Comparison of ENCODE assay signal across 22 cellular contexts in the genomic region with DNA sequence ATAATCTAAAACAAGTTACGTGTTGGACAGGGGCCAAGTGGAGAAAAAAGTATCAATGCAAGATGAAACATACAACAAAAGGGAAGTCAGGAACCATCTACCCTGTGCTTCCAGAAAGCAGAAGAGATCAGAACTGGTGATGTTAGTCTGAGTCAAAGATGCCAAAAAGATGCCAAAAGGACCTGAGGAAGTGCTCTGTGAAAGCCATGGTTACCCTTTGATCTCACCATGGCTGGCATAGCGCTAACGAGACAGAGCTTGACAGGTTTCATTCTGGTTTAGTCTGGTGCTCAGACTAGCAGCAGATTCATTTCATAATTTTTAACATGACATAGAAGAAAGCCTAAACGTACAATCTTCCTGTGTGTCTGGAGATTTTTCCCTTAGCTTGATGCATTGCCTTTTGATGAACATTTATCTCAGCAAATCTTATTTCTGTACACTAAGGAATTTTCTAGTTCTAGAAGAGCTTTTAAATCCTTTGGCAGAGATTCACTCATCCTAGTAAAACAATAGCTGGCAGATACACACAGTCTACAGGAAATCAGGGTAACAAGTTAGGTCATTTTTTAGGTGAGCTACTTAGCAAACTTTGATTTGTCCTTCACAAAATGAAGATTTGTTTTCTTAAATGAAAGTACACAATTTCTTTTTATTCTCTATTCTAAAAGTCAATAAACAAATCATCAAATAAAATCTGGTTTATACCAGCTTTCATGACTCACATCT.
DNase-seq lines count a peak whose midpoint lies in the region; ATAC-seq and TF ChIP-seq lines count a peak whose summit lies in the region.
"Had no signal": no experiment of that assay in that cellular context is flagged by ENCODE, and none has a peak within 500 bp of the region (broad histone marks: within the 10 kb centered on the region; RNA-seq: fewer than 3 reads in every experiment).

No MANE protein-coding gene starts in this region.

- no peaks in the 10 kb centered on the region for H3K27me3 Mint-ChIP-seq in mesothelial cell of epicardium (ENCODE audit: low read depth)
- peaks cover 12% of the 10 kb centered on the region for H3K27me3 Mint-ChIP-seq in activated CD8-positive, alpha-beta T cell treated with anti-CD3 and anti-CD28 coated beads, Interleukin-2, amount 10 ng/mL, durations not matched to agents 7 days and 5 days (ENCODE audit: low read depth)

- H3K36me3 ChIP-seq in GM23248 (ENCODE audit: low read depth) (no peaks in the 10 kb centered on the region), neuronal stem cell (replicated peaks in 1 of 2; ENCODE audit: control insufficient read depth in 2 of 2, insufficient read depth in 2 of 2, low read length in 2 of 2) (no peaks in the 10 kb centered on the region)
- H3K36me3 ChIP-seq: adrenal gland, WERI-Rb-1 had no signal

- H3K4ac ChIP-seq in neuronal stem cell (ENCODE audit: low read length): no peak overlapping the region

- peak overlapping the region; percentile 85 for H3K27ac Mint-ChIP-seq in mesothelial cell of epicardium
- no peak overlapping the region for H3K27ac Mint-ChIP-seq in activated CD8-positive, alpha-beta T cell treated with anti-CD3 and anti-CD28 coated beads, Interleukin-2, amount 10 ng/mL, durations not matched to agents 7 days and 5 days
- H3K27ac Mint-ChIP-seq: CD8-positive, alpha-beta memory T cell; T-helper 17 cell had no signal

- peaks cover 30% of the 10 kb centered on the region for H3K4me1 Mint-ChIP-seq in mesothelial cell of epicardium
- H3K4me1 Mint-ChIP-seq in activated CD8-positive, alpha-beta T cell treated with anti-CD3 and anti-CD28 coated beads, Interleukin-2, amount 10 ng/mL, durations not matched to agents 7 days and 5 days (ENCODE audit: low read depth): no peaks in the 10 kb centered on the region
- H3K4me1 Mint-ChIP-seq: CD8-positive, alpha-beta memory T cell; T-helper 17 cell had no signal

- no peak overlapping the region for H3K4me3 Mint-ChIP-seq in mesothelial cell of epicardium
- no peak overlapping the region for H3K4me3 Mint-ChIP-seq in activated CD8-positive, alpha-beta T cell treated with anti-CD3 and anti-CD28 coated beads, Interleukin-2, amount 10 ng/mL, durations not matched to agents 7 days and 5 days
- H3K4me3 Mint-ChIP-seq: CD8-positive, alpha-beta memory T cell; T-helper 17 cell had no signal

- H3K27me3 ChIP-seq in GM23248 (replicated peaks; ENCODE audit: insufficient read depth) (no peaks in the 10 kb centered on the region), neuronal stem cell (ENCODE audit: control insufficient read depth in 3 of 3, insufficient read depth in 3 of 3, low read depth in 1 of 3, low read length in 3 of 3) (no peaks in the 10 kb centered on the region)
- H3K27me3 ChIP-seq: adrenal gland had no signal

- no peaks in the 10 kb centered on the region for H4K20me1 ChIP-seq in GM23248 (ENCODE audit: insufficient read depth)

- H3K9ac ChIP-seq in GM23248: no peak overlapping the region
- no peak overlapping the region for H3K9ac ChIP-seq in neuronal stem cell (ENCODE audit: low read depth, low read length, poor library complexity)

- H2AK5ac ChIP-seq in neuronal stem cell (ENCODE audit: low read depth, low read length): no peak overlapping the region

- no peak overlapping the region for H2BK120ac ChIP-seq in neuronal stem cell (ENCODE audit: low read depth, low read length)

- CTCF ChIA-PET in activated CD8-positive, alpha-beta T cell treated with anti-CD3 and anti-CD28 coated beads, Interleukin-2, amount 10 ng/mL, durations not matched to agents 7 days and 5 days (lab: Charles Lee): no interaction called here

- peak; percentile 10 for DNase-seq in GM23248
- DNase-seq in LHCN-M2 (ENCODE audit: low read depth): peak; percentile 59
- DNase-seq in dedifferentiated amniotic fluid mesenchymal stem cell (ENCODE audit: extremely low spot score): peak; percentile 15
- DNase-seq in mesothelial cell of epicardium (ENCODE audit: low spot score in 2 of 2, unreplicated experiment in 2 of 2): no peak
- DNase-seq in activated CD8-positive, alpha-beta T cell treated with anti-CD3 and anti-CD28 coated beads, Interleukin-2, amount 10 ng/mL, durations not matched to agents 7 days and 5 days: no peak
- DNase-seq in neuronal stem cell (ENCODE audit: low spot score): no peak
- no peak for DNase-seq in NCI-H524 (lab: John Stamatoyannopoulos, UW)
- DNase-seq: activated effector memory CD4-positive, alpha-beta T cell treated with anti-CD3 and anti-CD28 coated beads, Interleukin-2, amount 50 U/mL, for 16 hours; adrenal gland; AML-193; CD8-positive, alpha-beta memory T cell; central memory CD4-positive, alpha-beta T cell; effector CD4-positive, alpha-beta T cell; NCI-H1436; NCI-H2171 treated with DMSO at 0.1 percent for 48 hours; SHP77; substantia nigra; T-helper 17 cell; WERI-Rb-1 had no signal

- no peaks in the 10 kb centered on the region for H3F3A ChIP-seq in GM23248 (ENCODE audit: insufficient read depth)

- H4K8ac ChIP-seq in neuronal stem cell (ENCODE audit: low read depth, low read length): no peak overlapping the region

- in situ Hi-C loops in GM23248 (cut with MboI): no loop called here

- no peak overlapping the region for H3K23ac ChIP-seq in neuronal stem cell (ENCODE audit: low read depth, low read length, poor library complexity)

- no peak for ATAC-seq in HG03432 (IDR thresholded peaks at IDR 0.05; ENCODE audit: unreplicated experiment)
- ATAC-seq in activated CD8-positive, alpha-beta T cell treated with anti-CD3 and anti-CD28 coated beads, Interleukin-2, amount 10 ng/mL, durations not matched to agents 7 days and 5 days: no peak
- ATAC-seq: esophagus mucosa, sciatic nerve, T-helper 17 cell had no signal

- no peak overlapping the region for H3K18ac ChIP-seq in neuronal stem cell (ENCODE audit: low read length)

- no peak overlapping the region for H2BK12ac ChIP-seq in neuronal stem cell (ENCODE audit: low read length)

- no peaks in the 10 kb centered on the region for H3K9me3 Mint-ChIP-seq in mesothelial cell of epicardium
- no peaks in the 10 kb centered on the region for H3K9me3 Mint-ChIP-seq in activated CD8-positive, alpha-beta T cell treated with anti-CD3 and anti-CD28 coated beads, Interleukin-2, amount 10 ng/mL, durations not matched to agents 7 days and 5 days (ENCODE audit: insufficient read depth)
- H3K9me3 Mint-ChIP-seq: CD8-positive, alpha-beta memory T cell had no signal

- H3K27ac ChIP-seq in GM23248 (no peak overlapping the region), neuronal stem cell (replicated peaks; ENCODE audit: low read length) (no peak overlapping the region)
- H3K27ac ChIP-seq: adrenal gland, WERI-Rb-1 had no signal

- no peaks in the 10 kb centered on the region; the same call in 1 of the 2 replicates for H3K9me2 ChIP-seq in GM23248 (ENCODE audit: insufficient read depth)

- H3K9me3 ChIP-seq in GM23248 (ENCODE audit: low read depth): no peaks in the 10 kb centered on the region
- H3K9me3 ChIP-seq in neuronal stem cell (replicated peaks in 1 of 2; ENCODE audit: control insufficient read depth in 2 of 2, insufficient read depth in 1 of 2, low read depth in 1 of 2, low read length in 2 of 2): no peaks in the 10 kb centered on the region
- H3K9me3 ChIP-seq: adrenal gland had no signal

- peaks cover 2% of the 10 kb centered on the region for H3K36me3 Mint-ChIP-seq in mesothelial cell of epicardium
- no peaks in the 10 kb centered on the region for H3K36me3 Mint-ChIP-seq in activated CD8-positive, alpha-beta T cell treated with anti-CD3 and anti-CD28 coated beads, Interleukin-2, amount 10 ng/mL, durations not matched to agents 7 days and 5 days (ENCODE audit: low read depth)
- H3K36me3 Mint-ChIP-seq: CD8-positive, alpha-beta memory T cell had no signal

- no peak overlapping the region for H3K4me2 ChIP-seq in GM23248 (ENCODE audit: unreplicated experiment)
- H3K4me2 ChIP-seq in neuronal stem cell (ENCODE audit: insufficient read depth, low read length, poor library complexity, severe bottlenecking): no peak overlapping the region

- H3K14ac ChIP-seq in neuronal stem cell (ENCODE audit: low read length): no peak overlapping the region

- H3K79me2 ChIP-seq in GM23248 (ENCODE audit: insufficient read depth): no peaks in the 10 kb centered on the region

- POLR2A ChIA-PET in activated CD8-positive, alpha-beta T cell treated with anti-CD3 and anti-CD28 coated beads, Interleukin-2, amount 10 ng/mL, durations not matched to agents 7 days and 5 days (lab: Charles Lee): no interaction called here

- H3K79me1 ChIP-seq in neuronal stem cell (ENCODE audit: low read depth, low read length): no peaks in the 10 kb centered on the region

- H4K91ac ChIP-seq in neuronal stem cell (ENCODE audit: low read depth, low read length, poor library complexity): no peak overlapping the region

- H3K4me3 ChIP-seq in GM23248 (no peak overlapping the region), neuronal stem cell (ENCODE audit: low read length in 2 of 2) (no peak overlapping the region)
- H3K4me3 ChIP-seq: adrenal gland had no signal

- no peak for TF ChIP-seq CTCF in mesothelial cell of epicardium (IDR thresholded peaks at IDR 0.05; ENCODE audit: unreplicated experiment)

- H2BK5ac ChIP-seq in neuronal stem cell (ENCODE audit: low read length): no peak overlapping the region

- H3K4me1 ChIP-seq in GM23248 (ENCODE audit: insufficient read depth): no peaks in the 10 kb centered on the region
- H3K4me1 ChIP-seq in neuronal stem cell (ENCODE audit: control insufficient read depth in 2 of 2, insufficient read depth in 1 of 2, low read depth in 1 of 2, low read length in 2 of 2): no peaks in the 10 kb centered on the region
- H3K4me1 ChIP-seq: adrenal gland had no signal

- H2BK15ac ChIP-seq in neuronal stem cell (ENCODE audit: low read length): no peak overlapping the region

- 68 to 69% methylated on average over 4 of the region's 4 CpGs for WGBS in GM23248 (ENCODE audit: low coverage in 1 of 2, low lambda C conversion rate in 2 of 2, missing lambda C conversion rate in 2 of 2), 2 experiments
- no CpG with 5 or more reads among the region's 4 CpGs for WGBS in neuronal stem cell (ENCODE audit: extremely low coverage in 2 of 2, insufficient read length in 2 of 2, insufficient replicate concordance in 1 of 2), 2 donors

- no peak overlapping the region for H2AFZ ChIP-seq in GM23248
- H2AFZ ChIP-seq in neuronal stem cell (ENCODE audit: low read length): no peak overlapping the region

Comparison
In these comparisons a context has a peak if more than half of its experiments do, and no peak if none do; other contexts are left out.
1. DNase-seq: peak in GM23248 (single experiment), LHCN-M2 (single experiment) and dedifferentiated amniotic fluid mesenchymal stem cell (single experiment); none in mesothelial cell of epicardium (0 of 2), activated CD8-positive, alpha-beta T cell treated with anti-CD3 and anti-CD28 coated beads, Interleukin-2, amount 10 ng/mL, durations not matched to agents 7 days and 5 days (single experiment), neuronal stem cell (single experiment) and NCI-H524 (0 of 2).